Comparison of ENCODE assay signal across 2 cellular contexts in the genomic region with DNA sequence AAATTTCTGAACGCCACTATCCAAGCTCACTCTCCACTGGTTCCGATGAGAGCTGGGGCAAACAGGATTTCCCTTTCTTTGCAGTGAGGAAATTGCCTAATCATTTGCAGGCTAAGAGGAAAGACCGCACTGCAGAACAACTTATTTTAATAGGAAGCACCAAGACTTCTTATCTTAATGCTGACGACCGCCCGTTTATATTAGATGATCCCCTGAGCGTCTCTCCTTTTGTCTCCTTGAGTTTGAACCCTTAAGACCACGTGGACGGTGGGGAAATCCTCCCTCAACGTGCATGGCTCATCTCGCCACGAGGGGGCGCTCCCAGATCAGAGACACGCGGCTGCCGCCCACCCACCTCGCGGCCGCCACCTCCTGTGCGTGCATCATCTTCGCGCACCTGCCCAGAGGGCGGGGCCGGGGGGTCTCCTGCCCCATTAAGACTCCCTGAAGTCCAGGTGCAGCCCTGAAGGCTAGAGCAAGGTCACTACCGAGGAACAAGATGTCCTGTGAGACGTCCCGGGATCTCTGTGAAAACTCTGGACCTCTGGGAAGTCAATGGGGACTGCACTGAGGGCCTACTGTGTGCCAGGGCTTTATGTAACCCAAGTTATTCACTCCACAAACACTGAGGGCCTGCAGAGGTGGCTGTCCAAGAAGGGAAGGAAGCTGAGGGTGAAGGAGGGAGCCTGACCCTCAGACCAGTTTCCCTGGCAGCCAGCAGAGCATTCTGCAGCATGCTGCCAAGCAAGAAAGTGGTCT.
A peak's percentile ranks its signal among the peaks of the same experiment; 100 is the strongest.
TF ChIP-seq lines count a peak whose summit lies in the region.

No MANE protein-coding gene starts in this region.

TF ChIP-seq in HEK293, 187 proteins besides CTCF, POLR2A, EP300 and RAD21 (continued from another document and continues in another):
- TF ChIP-seq ZNF23 (tag by site-specific recombination; IDR thresholded peaks at IDR 0.05; ENCODE audit: borderline replicate concordance) = no peak
- TF ChIP-seq SALL2 (tag by site-specific recombination; IDR thresholded peaks at IDR 0.05; ENCODE audit: borderline replicate concordance) = no peak
- no peak for TF ChIP-seq ZBTB44 (tag by site-specific recombination; IDR thresholded peaks at IDR 0.05)
- TF ChIP-seq, protein P1, sequence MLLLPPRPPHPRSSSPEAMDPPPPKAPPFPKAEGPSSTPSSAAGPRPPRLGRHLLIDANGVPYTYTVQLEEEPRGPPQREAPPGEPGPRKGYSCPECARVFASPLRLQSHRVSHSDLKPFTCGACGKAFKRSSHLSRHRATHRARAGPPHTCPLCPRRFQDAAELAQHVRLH (tag by site-specific recombination; IDR thresholded peaks at IDR 0.05) = no peak
- TF ChIP-seq ZEB2 (tag by site-specific recombination; IDR thresholded peaks at IDR 0.05) = peak; percentile 74
- TF ChIP-seq ZNF10 (tag by site-specific recombination; IDR thresholded peaks at IDR 0.05) = no peak
- 0 out of 2 replicates have a peak, but pooled peaks have one; percentile 16 for TF ChIP-seq ZNF335 (tag by site-specific recombination; conservative IDR thresholded peaks at IDR 0.05)
- TF ChIP-seq ZNF175 (tag by site-specific recombination; IDR thresholded peaks at IDR 0.05) = no peak
- no peak for TF ChIP-seq SP2 (tag by site-specific recombination; IDR thresholded peaks at IDR 0.05)
- TF ChIP-seq ZNF600 (tag by site-specific recombination; IDR thresholded peaks at IDR 0.05) = no peak
- no peak for TF ChIP-seq MZF1 (tag by site-specific recombination; IDR thresholded peaks at IDR 0.05; ENCODE audit: borderline replicate concordance)
- TF ChIP-seq, protein P2, sequence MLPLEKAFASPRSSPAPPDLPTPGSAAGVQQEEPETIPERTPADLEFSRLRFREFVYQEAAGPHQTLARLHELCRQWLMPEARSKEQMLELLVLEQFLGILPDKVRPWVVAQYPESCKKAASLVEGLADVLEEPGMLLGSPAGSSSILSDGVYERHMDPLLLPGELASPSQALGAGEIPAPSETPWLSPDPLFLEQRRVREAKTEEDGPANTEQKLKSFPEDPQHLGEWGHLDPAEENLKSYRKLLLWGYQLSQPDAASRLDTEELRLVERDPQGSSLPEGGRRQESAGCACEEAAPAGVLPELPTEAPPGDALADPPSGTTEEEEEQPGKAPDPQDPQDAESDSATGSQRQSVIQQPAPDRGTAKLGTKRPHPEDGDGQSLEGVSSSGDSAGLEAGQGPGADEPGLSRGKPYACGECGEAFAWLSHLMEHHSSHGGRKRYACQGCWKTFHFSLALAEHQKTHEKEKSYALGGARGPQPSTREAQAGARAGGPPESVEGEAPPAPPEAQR (tag by site-specific recombination; IDR thresholded peaks at IDR 0.05) = no peak
- TF ChIP-seq ZNF623 (tag by site-specific recombination; IDR thresholded peaks at IDR 0.05) = no peak
- TF ChIP-seq, protein P3, sequence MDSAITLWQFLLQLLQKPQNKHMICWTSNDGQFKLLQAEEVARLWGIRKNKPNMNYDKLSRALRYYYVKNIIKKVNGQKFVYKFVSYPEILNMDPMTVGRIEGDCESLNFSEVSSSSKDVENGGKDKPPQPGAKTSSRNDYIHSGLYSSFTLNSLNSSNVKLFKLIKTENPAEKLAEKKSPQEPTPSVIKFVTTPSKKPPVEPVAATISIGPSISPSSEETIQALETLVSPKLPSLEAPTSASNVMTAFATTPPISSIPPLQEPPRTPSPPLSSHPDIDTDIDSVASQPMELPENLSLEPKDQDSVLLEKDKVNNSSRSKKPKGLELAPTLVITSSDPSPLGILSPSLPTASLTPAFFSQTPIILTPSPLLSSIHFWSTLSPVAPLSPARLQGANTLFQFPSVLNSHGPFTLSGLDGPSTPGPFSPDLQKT (IDR thresholded peaks at IDR 0.05; ENCODE audit: borderline replicate concordance, low read depth, low read length) = no peak
- no peak for TF ChIP-seq SCRT1 (tag by site-specific recombination; IDR thresholded peaks at IDR 0.05; ENCODE audit: borderline replicate concordance)
- TF ChIP-seq BCL11A (tag by site-specific recombination; IDR thresholded peaks at IDR 0.05; ENCODE audit: low read depth) = no peak
- no peak for TF ChIP-seq ZNF571 (tag by site-specific recombination; IDR thresholded peaks at IDR 0.05)
- TF ChIP-seq EGR2 (tag by site-specific recombination; IDR thresholded peaks at IDR 0.05; ENCODE audit: low read depth) = peak; percentile 79
- TF ChIP-seq ZNF621 (tag by site-specific recombination; IDR thresholded peaks at IDR 0.05) = no peak
- no peak for TF ChIP-seq ZNF341 (tag by site-specific recombination; IDR thresholded peaks at IDR 0.05; ENCODE audit: low read depth)
- TF ChIP-seq ZNF837 (tag by site-specific recombination; IDR thresholded peaks at IDR 0.05) = no peak
- no peak for TF ChIP-seq ZNF121 (tag by site-specific recombination; IDR thresholded peaks at IDR 0.05)
- TF ChIP-seq ZNF776 (tag by site-specific recombination; IDR thresholded peaks at IDR 0.05; ENCODE audit: borderline replicate concordance) = no peak
- no peak for TF ChIP-seq ZNF792 (tag by site-specific recombination; IDR thresholded peaks at IDR 0.05)
- no peak for TF ChIP-seq ZNF221 (tag by site-specific recombination; IDR thresholded peaks at IDR 0.05; ENCODE audit: borderline replicate concordance)
- no peak for TF ChIP-seq KLF7 (tag by site-specific recombination; IDR thresholded peaks at IDR 0.05; ENCODE audit: borderline replicate concordance)
- no peak for TF ChIP-seq ZNF791 (tag by site-specific recombination; IDR thresholded peaks at IDR 0.05)
- TF ChIP-seq KLF1 (tag by site-specific recombination; IDR thresholded peaks at IDR 0.05) = peak; percentile 53
- TF ChIP-seq GLIS1 (tag by site-specific recombination; IDR thresholded peaks at IDR 0.05) = peak; percentile 55; the same call in 1 of the 2 replicates
- peak; percentile 36; the same call in 1 of the 2 replicates for TF ChIP-seq KLF9 (tag by site-specific recombination; IDR thresholded peaks at IDR 0.05; ENCODE audit: low read depth)

TF ChIP-seq in HepG2, 621 proteins besides CTCF, POLR2A, EP300 and RAD21 (continued from another document and continues in another):
- peak; percentile 72; the same call in 1 of the 2 replicates for TF ChIP-seq HNF1B (CRISPR knock-in tag; IDR thresholded peaks at IDR 0.05)
- 0 out of 2 replicates have a peak, but pooled peaks have one; percentile 24 for TF ChIP-seq ZNF709 (CRISPR knock-in tag; IDR thresholded peaks at IDR 0.05)
- no peak for TF ChIP-seq ZNF10 (CRISPR knock-in tag; IDR thresholded peaks at IDR 0.05; ENCODE audit: borderline replicate concordance, low read depth)
- TF ChIP-seq BCL6 (CRISPR knock-in tag; IDR thresholded peaks at IDR 0.05) = no peak
- TF ChIP-seq ZNF121 (CRISPR knock-in tag; IDR thresholded peaks at IDR 0.05) = no peak
- TF ChIP-seq ZNF569 (CRISPR knock-in tag; IDR thresholded peaks at IDR 0.05; ENCODE audit: borderline replicate concordance) = no peak
- TF ChIP-seq RBAK (CRISPR knock-in tag; IDR thresholded peaks at IDR 0.05) = no peak
- TF ChIP-seq ZBTB49 (CRISPR knock-in tag; IDR thresholded peaks at IDR 0.05; ENCODE audit: borderline replicate concordance) = no peak
- TF ChIP-seq ZFY (CRISPR knock-in tag; IDR thresholded peaks at IDR 0.05) = no peak
- no peak for TF ChIP-seq ZNF234 (CRISPR knock-in tag; conservative IDR thresholded peaks at IDR 0.05)
- no peak for TF ChIP-seq ZBTB44 (CRISPR knock-in tag; IDR thresholded peaks at IDR 0.05)
- TF ChIP-seq RFX3 (CRISPR knock-in tag; IDR thresholded peaks at IDR 0.05) = no peak
- no peak for TF ChIP-seq ZMYM2 (CRISPR knock-in tag; IDR thresholded peaks at IDR 0.05)
- no peak for TF ChIP-seq ZNF570 (CRISPR knock-in tag; IDR thresholded peaks at IDR 0.05; ENCODE audit: borderline replicate concordance)
- no peak for TF ChIP-seq ZBTB37 (CRISPR knock-in tag; IDR thresholded peaks at IDR 0.05)
- TF ChIP-seq PHF21A (CRISPR knock-in tag; IDR thresholded peaks at IDR 0.05) = no peak; the same call in 1 of the 2 replicates
- 0 out of 4 replicates have a peak, but pooled peaks of 1 of the 2 experiments have one; percentile 69 for TF ChIP-seq KLF16 (CRISPR knock-in tag; IDR thresholded peaks at IDR 0.05)
- no peak for TF ChIP-seq ZNF644 (CRISPR knock-in tag; IDR thresholded peaks at IDR 0.05; ENCODE audit: low read depth)
- TF ChIP-seq EZH2 (conservative IDR thresholded peaks at IDR 0.05; ENCODE audit: low read depth, low read length) = no peak
- TF ChIP-seq ZC3H4 (CRISPR knock-in tag; IDR thresholded peaks at IDR 0.05; ENCODE audit: borderline replicate concordance) = no peak
- no peak for TF ChIP-seq ZNF256 (CRISPR knock-in tag; conservative IDR thresholded peaks at IDR 0.05)
- TF ChIP-seq, protein P4, sequence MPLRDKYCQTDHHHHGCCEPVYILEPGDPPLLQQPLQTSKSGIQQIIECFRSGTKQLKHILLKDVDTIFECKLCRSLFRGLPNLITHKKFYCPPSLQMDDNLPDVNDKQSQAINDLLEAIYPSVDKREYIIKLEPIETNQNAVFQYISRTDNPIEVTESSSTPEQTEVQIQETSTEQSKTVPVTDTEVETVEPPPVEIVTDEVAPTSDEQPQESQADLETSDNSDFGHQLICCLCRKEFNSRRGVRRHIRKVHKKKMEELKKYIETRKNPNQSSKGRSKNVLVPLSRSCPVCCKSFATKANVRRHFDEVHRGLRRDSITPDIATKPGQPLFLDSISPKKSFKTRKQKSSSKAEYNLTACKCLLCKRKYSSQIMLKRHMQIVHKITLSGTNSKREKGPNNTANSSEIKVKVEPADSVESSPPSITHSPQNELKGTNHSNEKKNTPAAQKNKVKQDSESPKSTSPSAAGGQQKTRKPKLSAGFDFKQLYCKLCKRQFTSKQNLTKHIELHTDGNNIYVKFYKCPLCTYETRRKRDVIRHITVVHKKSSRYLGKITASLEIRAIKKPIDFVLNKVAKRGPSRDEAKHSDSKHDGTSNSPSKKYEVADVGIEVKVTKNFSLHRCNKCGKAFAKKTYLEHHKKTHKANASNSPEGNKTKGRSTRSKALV (CRISPR knock-in tag; IDR thresholded peaks at IDR 0.05) = no peak
- TF ChIP-seq ZNF605 (CRISPR knock-in tag; IDR thresholded peaks at IDR 0.05) = no peak
- TF ChIP-seq MXI1 (IDR thresholded peaks at IDR 0.05; ENCODE audit: borderline replicate concordance, low read depth, low read length) = peak; percentile 67; the same call in 1 of the 3 replicates
- TF ChIP-seq ZEB1 (IDR thresholded peaks at IDR 0.05; ENCODE audit: insufficient replicate concordance, low read depth) = no peak
- TF ChIP-seq USF2 (IDR thresholded peaks at IDR 0.05; ENCODE audit: low read depth, low read length) = peak; percentile 60
- TF ChIP-seq USF2 (CRISPR knock-in tag; IDR thresholded peaks at IDR 0.05; ENCODE audit: borderline replicate concordance) = peak; percentile 70; the same call in 1 of the 2 replicates
- TF ChIP-seq HNRNPUL1 (IDR thresholded peaks at IDR 0.05; ENCODE audit: low read depth, low read length) = no peak
- no peak for TF ChIP-seq ZFP36L1 (CRISPR knock-in tag; IDR thresholded peaks at IDR 0.05)
